18 cellular contexts compared by ENCODE assay signal in genomic region chr14:101192661-101193000, GRCh38.
DNase-seq lines count a peak whose midpoint lies in the region; ATAC-seq and TF ChIP-seq lines count a peak whose summit lies in the region.
"Had no signal": no experiment of that assay in that cellular context is flagged by ENCODE, and none has a peak within 500 bp of the region (broad histone marks: within the 10 kb centered on the region; RNA-seq: fewer than 3 reads in every experiment).

No MANE protein-coding gene starts in this region.

- no peaks in the 10 kb centered on the region for H3K36me3 Mint-ChIP-seq in natural killer cell
- H3K36me3 Mint-ChIP-seq in natural killer cell treated with Interleukin-12 subunit alpha and Interleukin-12 subunit beta and Interleukin-15 and Interleukin-18, amount 100 ng/mL, for 72 hours = no peaks in the 10 kb centered on the region
- no peaks in the 10 kb centered on the region for H3K36me3 Mint-ChIP-seq in activated T-cell treated with anti-CD3 and anti-CD28 coated beads, Interleukin-2, amount 50 U/mL, for 72 hours (ENCODE audit: insufficient read depth in 2 of 2)

- POLR2A ChIA-PET in SK-N-SH (lab: Yijun Ruan, JAX) = no interaction called here

- H3K4ac ChIP-seq in neuronal stem cell (ENCODE audit: low read length) = no peak overlapping the region

- no peak for TF ChIP-seq EP300 in SK-N-SH (IDR thresholded peaks at IDR 0.05; ENCODE audit: borderline replicate concordance in 1 of 2, low read depth in 1 of 2, low read length in 1 of 2)

- no peaks in the 10 kb centered on the region for H3K36me3 ChIP-seq in neuronal stem cell (replicated peaks in 1 of 2; ENCODE audit: control insufficient read depth in 2 of 2, insufficient read depth in 2 of 2, low read length in 2 of 2)
- no peaks in the 10 kb centered on the region for H3K36me3 ChIP-seq in SK-N-SH (replicated peaks in 1 of 2; ENCODE audit: control insufficient read depth in 1 of 2, insufficient read depth in 2 of 2, low read length in 1 of 2)

- WGBS in neuronal stem cell (ENCODE audit: extremely low coverage in 2 of 2, insufficient read length in 2 of 2, insufficient replicate concordance in 1 of 2), 2 donors = no CpG with 5 or more reads among the region's 4 CpGs
- WGBS in SK-N-SH (ENCODE audit: low lambda C conversion rate) = 0% methylated on average over 1 of the region's 4 CpGs

- H4K8ac ChIP-seq in neuronal stem cell (ENCODE audit: low read depth, low read length) = no peak overlapping the region

- H3K4me2 ChIP-seq in neuronal stem cell (ENCODE audit: insufficient read depth, low read length, poor library complexity, severe bottlenecking) (no peak overlapping the region), SK-N-SH (no peak overlapping the region)

- no peak overlapping the region for H2BK120ac ChIP-seq in neuronal stem cell (ENCODE audit: low read depth, low read length)

- peak overlapping the region; percentile 23 for H3K14ac ChIP-seq in neuronal stem cell (ENCODE audit: low read length)

- H3F3A ChIP-seq in SK-N-SH (replicated peaks; ENCODE audit: insufficient read depth) = no peaks in the 10 kb centered on the region

- no peaks in the 10 kb centered on the region for H3K9me3 Mint-ChIP-seq in natural killer cell
- no peaks in the 10 kb centered on the region for H3K9me3 Mint-ChIP-seq in natural killer cell treated with Interleukin-12 subunit alpha and Interleukin-12 subunit beta and Interleukin-15 and Interleukin-18, amount 100 ng/mL, for 72 hours
- peaks cover 0 to 2% of the 10 kb centered on the region in 2 donors for H3K9me3 Mint-ChIP-seq in activated T-cell treated with anti-CD3 and anti-CD28 coated beads, Interleukin-2, amount 50 U/mL, for 72 hours

- CTCF ChIA-PET in SK-N-SH (lab: Yijun Ruan, JAX) = interaction anchor here (1.7 kb wide), 1 partner anchor 9 kb away, joined by 5 read pairs; no protein-coding TSS in a partner anchor

- peak; percentile 8 for DNase-seq in natural killer cell
- no peak for DNase-seq in natural killer cell treated with Interleukin-12 subunit alpha and Interleukin-12 subunit beta and Interleukin-15 and Interleukin-18, amount 100 ng/mL, for 72 hours (ENCODE audit: low spot score)
- DNase-seq in neuronal stem cell (ENCODE audit: low spot score) = no peak
- DNase-seq in stimulated activated CD8-positive, alpha-beta memory T cell treated with anti-CD3 and anti-CD28 coated beads, Interleukin-4, amount 100 ng/mL, for 48 hours = peak; percentile 15
- DNase-seq in activated T-cell treated with anti-CD3 and anti-CD28 coated beads, Interleukin-2, amount 50 U/mL, for 72 hours = no peak
- DNase-seq in SK-N-SH = no peak
- DNase-seq: GOT3, HCEC 1CT, KG1, NCI-H1092, NCI-H1436, NCI-H187 treated with DMSO at 0.1 percent for 48 hours, NCI-H2107, NCI-H446 treated with DMSO at 0.1 percent for 48 hours, NCI-H526 treated with DMSO at 0.1 percent for 48 hours, OCI-M1, Right ventricle myocardium superior had no signal

- no peaks in the 10 kb centered on the region for H3K9me3 ChIP-seq in neuronal stem cell (replicated peaks in 1 of 2; ENCODE audit: control insufficient read depth in 2 of 2, insufficient read depth in 1 of 2, low read depth in 1 of 2, low read length in 2 of 2)
- no peaks in the 10 kb centered on the region for H3K9me3 ChIP-seq in SK-N-SH

- H3K4me3 Mint-ChIP-seq in natural killer cell = no peak overlapping the region
- H3K4me3 Mint-ChIP-seq in natural killer cell treated with Interleukin-12 subunit alpha and Interleukin-12 subunit beta and Interleukin-15 and Interleukin-18, amount 100 ng/mL, for 72 hours = no peak overlapping the region
- no peak overlapping the region for H3K4me3 Mint-ChIP-seq in activated T-cell treated with anti-CD3 and anti-CD28 coated beads, Interleukin-2, amount 50 U/mL, for 72 hours

- H2AK5ac ChIP-seq in neuronal stem cell (ENCODE audit: low read depth, low read length) = no peak overlapping the region

- no peaks in the 10 kb centered on the region for H3K9me2 ChIP-seq in SK-N-SH

- peaks cover 0 to 5% of the 10 kb centered on the region in 2 donors for H3K27me3 Mint-ChIP-seq in natural killer cell (ENCODE audit: low read depth in 2 of 2)
- H3K27me3 Mint-ChIP-seq in natural killer cell treated with Interleukin-12 subunit alpha and Interleukin-12 subunit beta and Interleukin-15 and Interleukin-18, amount 100 ng/mL, for 72 hours = peaks cover 6 to 14% of the 10 kb centered on the region in 2 donors
- no peaks in the 10 kb centered on the region for H3K27me3 Mint-ChIP-seq in activated T-cell treated with anti-CD3 and anti-CD28 coated beads, Interleukin-2, amount 50 U/mL, for 72 hours (ENCODE audit: low read depth)

- no peak overlapping the region for H3K23ac ChIP-seq in neuronal stem cell (ENCODE audit: low read depth, low read length, poor library complexity)

- no peak overlapping the region for H3K27ac ChIP-seq in neuronal stem cell (replicated peaks; ENCODE audit: low read length)
- no peak overlapping the region for H3K27ac ChIP-seq in SK-N-SH (ENCODE audit: low read depth in 2 of 2, low read length in 1 of 2)

- intact Hi-C loops in natural killer cell (cut with micrococcal nuclease) = no loop called here

- no peak overlapping the region for H3K27ac Mint-ChIP-seq in natural killer cell
- no peak overlapping the region for H3K27ac Mint-ChIP-seq in natural killer cell treated with Interleukin-12 subunit alpha and Interleukin-12 subunit beta and Interleukin-15 and Interleukin-18, amount 100 ng/mL, for 72 hours
- H3K27ac Mint-ChIP-seq in activated T-cell treated with anti-CD3 and anti-CD28 coated beads, Interleukin-2, amount 50 U/mL, for 72 hours = no peak overlapping the region

- no peak for ATAC-seq in natural killer cell
- no peak for ATAC-seq in natural killer cell treated with Interleukin-12 subunit alpha and Interleukin-12 subunit beta and Interleukin-15 and Interleukin-18, amount 100 ng/mL, for 72 hours
- ATAC-seq in activated T-cell treated with anti-CD3 and anti-CD28 coated beads, Interleukin-2, amount 50 U/mL, for 72 hours (replicated peaks in 1 of 2) = no peak
- ATAC-seq in GM21786 (IDR thresholded peaks at IDR 0.05; ENCODE audit: unreplicated experiment) = no peak

- no peaks in the 10 kb centered on the region for H4K20me1 ChIP-seq in SK-N-SH (ENCODE audit: insufficient read depth)

- no peaks in the 10 kb centered on the region for H3K4me1 Mint-ChIP-seq in natural killer cell
- H3K4me1 Mint-ChIP-seq in natural killer cell treated with Interleukin-12 subunit alpha and Interleukin-12 subunit beta and Interleukin-15 and Interleukin-18, amount 100 ng/mL, for 72 hours (ENCODE audit: low read depth in 2 of 2) = no peaks in the 10 kb centered on the region
- no peaks in the 10 kb centered on the region for H3K4me1 Mint-ChIP-seq in activated T-cell treated with anti-CD3 and anti-CD28 coated beads, Interleukin-2, amount 50 U/mL, for 72 hours (ENCODE audit: low read depth)

- no peak overlapping the region for H2BK5ac ChIP-seq in neuronal stem cell (ENCODE audit: low read length)

- no peak overlapping the region for H3K18ac ChIP-seq in neuronal stem cell (ENCODE audit: low read length)

- H4K91ac ChIP-seq in neuronal stem cell (ENCODE audit: low read depth, low read length, poor library complexity) = no peak overlapping the region

- TF ChIP-seq CTCF in natural killer cell (IDR thresholded peaks at IDR 0.05) (no peak), SK-N-SH (IDR thresholded peaks at IDR 0.05) (no peak)

- no peaks in the 10 kb centered on the region for H3K79me1 ChIP-seq in neuronal stem cell (ENCODE audit: low read depth, low read length)

- peaks cover 12 to 17% of the 10 kb centered on the region in 2 donors for H3K4me1 ChIP-seq in neuronal stem cell (ENCODE audit: control insufficient read depth in 2 of 2, insufficient read depth in 1 of 2, low read depth in 1 of 2, low read length in 2 of 2)
- H3K4me1 ChIP-seq in SK-N-SH (ENCODE audit: control insufficient read depth in 1 of 2, insufficient read depth in 2 of 2, low read depth in 1 of 2, low read length in 1 of 2) = peaks cover 0 to 27% of the 10 kb centered on the region in 2 experiments; a peak in 1 of 4 replicates

- TF ChIP-seq RAD21 in SK-N-SH (IDR thresholded peaks at IDR 0.05; ENCODE audit: low read length) = no peak

- no peak overlapping the region for H2BK12ac ChIP-seq in neuronal stem cell (ENCODE audit: low read length)

- H3K27me3 ChIP-seq in neuronal stem cell (ENCODE audit: control insufficient read depth in 3 of 3, insufficient read depth in 3 of 3, low read depth in 1 of 3, low read length in 3 of 3) (no peaks in the 10 kb centered on the region), SK-N-SH (ENCODE audit: insufficient read depth) (no peaks in the 10 kb centered on the region)

- no peak overlapping the region for H3K4me3 ChIP-seq in neuronal stem cell (ENCODE audit: low read length in 2 of 2)
- no peak overlapping the region for H3K4me3 ChIP-seq in SK-N-SH (ENCODE audit: low read depth in 2 of 2, low read length in 1 of 2)

- peak overlapping the region; percentile 82 for H2BK15ac ChIP-seq in neuronal stem cell (ENCODE audit: low read length)

- no peak overlapping the region for H3K9ac ChIP-seq in neuronal stem cell (ENCODE audit: low read depth, low read length, poor library complexity)
- no peak overlapping the region for H3K9ac ChIP-seq in SK-N-SH

- H2AFZ ChIP-seq in neuronal stem cell (ENCODE audit: low read length) = peak overlapping the region; percentile 58
- no peak overlapping the region for H2AFZ ChIP-seq in SK-N-SH (ENCODE audit: low read depth)

- no peaks in the 10 kb centered on the region for H3K79me2 ChIP-seq in SK-N-SH (ENCODE audit: insufficient read depth)

TF ChIP-seq in SK-N-SH, 30 proteins besides CTCF, POLR2A, EP300 and RAD21 (continues in another document):
- TF ChIP-seq JUND (IDR thresholded peaks at IDR 0.05) = no peak
- no peak for TF ChIP-seq FOSL2 (IDR thresholded peaks at IDR 0.05; ENCODE audit: borderline replicate concordance, low read depth)
- TF ChIP-seq, protein P1, sequence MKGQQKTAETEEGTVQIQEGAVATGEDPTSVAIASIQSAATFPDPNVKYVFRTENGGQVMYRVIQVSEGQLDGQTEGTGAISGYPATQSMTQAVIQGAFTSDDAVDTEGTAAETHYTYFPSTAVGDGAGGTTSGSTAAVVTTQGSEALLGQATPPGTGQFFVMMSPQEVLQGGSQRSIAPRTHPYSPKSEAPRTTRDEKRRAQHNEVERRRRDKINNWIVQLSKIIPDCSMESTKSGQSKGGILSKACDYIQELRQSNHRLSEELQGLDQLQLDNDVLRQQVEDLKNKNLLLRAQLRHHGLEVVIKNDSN (IDR thresholded peaks at IDR 0.05; ENCODE audit: borderline replicate concordance, low read depth) = no peak
- TF ChIP-seq SMC3 (IDR thresholded peaks at IDR 0.05; ENCODE audit: low read depth, low read length) = no peak
- no peak for TF ChIP-seq ELF1 (IDR thresholded peaks at IDR 0.05)
- TF ChIP-seq RXRA (IDR thresholded peaks at IDR 0.05; ENCODE audit: borderline replicate concordance, low read depth) = no peak
- no peak for TF ChIP-seq TEAD4 (IDR thresholded peaks at IDR 0.05; ENCODE audit: borderline replicate concordance, insufficient read depth)
- TF ChIP-seq GABPA (IDR thresholded peaks at IDR 0.05; ENCODE audit: low read depth) = no peak

Comparison
In these comparisons a context has a peak if more than half of its experiments do, and no peak if none do; other contexts are left out.
1. DNase-seq: peak in natural killer cell (single experiment) and stimulated activated CD8-positive, alpha-beta memory T cell treated with anti-CD3 and anti-CD28 coated beads, Interleukin-4, amount 100 ng/mL, for 48 hours (single experiment); none in natural killer cell treated with Interleukin-12 subunit alpha and Interleukin-12 subunit beta and Interleukin-15 and Interleukin-18, amount 100 ng/mL, for 72 hours (single experiment), neuronal stem cell (single experiment), activated T-cell treated with anti-CD3 and anti-CD28 coated beads, Interleukin-2, amount 50 U/mL, for 72 hours (0 of 2) and SK-N-SH (single experiment).